ENCODE assay signal across 1 cellular context in genomic region chr2:58730764-58731487, GRCh38.
TF ChIP-seq lines count a peak whose summit lies in the region.

No MANE protein-coding gene starts in this region.

TF ChIP-seq in K562, 482 proteins besides CTCF, POLR2A, EP300 and RAD21 (continued from another document and continues in another):
- TF ChIP-seq SAP30 (IDR thresholded peaks at IDR 0.05; ENCODE audit: borderline replicate concordance, insufficient read depth, low read depth, low read length, poor library complexity, severe bottlenecking) (no peak), JUND (IDR thresholded peaks at IDR 0.05; ENCODE audit: borderline replicate concordance, low read depth, low read length) (peak; percentile 57; the same call in 1 of the 2 replicates), JUND (tag; IDR thresholded peaks at IDR 0.05; ENCODE audit: borderline replicate concordance, low read depth, low read length) (no peak; the same call in 2 of the 3 replicates), DPF2 (IDR thresholded peaks at IDR 0.05) (peak; percentile 96), TEAD4 (IDR thresholded peaks at IDR 0.05; ENCODE audit: low read length) (peak; percentile 95), TEAD4 (CRISPR knock-in tag; IDR thresholded peaks at IDR 0.05; ENCODE audit: borderline replicate concordance) (no peak), GATA2 (CRISPR knock-in tag; IDR thresholded peaks at IDR 0.05) (peak; percentile 86), PRDM10 (IDR thresholded peaks at IDR 0.05; ENCODE audit: partially characterized antibody) (no peak), REST (CRISPR knock-in tag; IDR thresholded peaks at IDR 0.05; ENCODE audit: low read depth) (no peak), STAT5A (IDR thresholded peaks at IDR 0.05; ENCODE audit: borderline replicate concordance, low read length) (peak; percentile 89), CBX3 (IDR thresholded peaks at IDR 0.05; ENCODE audit: borderline replicate concordance in 1 of 2, low read length in 2 of 2) (0 out of 3 replicates have a peak, but pooled peaks of 1 of the 2 experiments have one; percentile 46), E2F4 (CRISPR knock-in tag; IDR thresholded peaks at IDR 0.05; ENCODE audit: low read depth) (no peak), CBFA2T2 (conservative IDR thresholded peaks at IDR 0.05) (peak; percentile 91), MCM2 (IDR thresholded peaks at IDR 0.05; ENCODE audit: low read depth) (no peak), KDM2B (CRISPR knock-in tag; IDR thresholded peaks at IDR 0.05) (no peak), ARNT (IDR thresholded peaks at IDR 0.05) (peak; percentile 46 to 72; a peak in 2 of 4 replicates), ZKSCAN8 (CRISPR knock-in tag; IDR thresholded peaks at IDR 0.05) (no peak), IRF9 (tag; IDR thresholded peaks at IDR 0.05) (no peak), ZBTB34 (CRISPR knock-in tag; IDR thresholded peaks at IDR 0.05) (no peak), MEIS2 (IDR thresholded peaks at IDR 0.05; ENCODE audit: partially characterized antibody) (peak; percentile 100), DDX20 (tag; IDR thresholded peaks at IDR 0.05; ENCODE audit: low read depth) (0 out of 2 replicates have a peak, but pooled peaks have one; percentile 48), ILF3 (IDR thresholded peaks at IDR 0.05; ENCODE audit: borderline replicate concordance) (no peak), SP1 (CRISPR knock-in tag; IDR thresholded peaks at IDR 0.05) (no peak), KHSRP (IDR thresholded peaks at IDR 0.05) (peak; percentile 53; the same call in 1 of the 2 replicates), ZNF592 (IDR thresholded peaks at IDR 0.05) (0 out of 2 replicates have a peak, but pooled peaks have one; percentile 22), ZEB2 (IDR thresholded peaks at IDR 0.05) (peak; percentile 98), POU5F1 (IDR thresholded peaks at IDR 0.05; ENCODE audit: borderline replicate concordance, low read depth, low read length, partially characterized antibody) (no peak), HDAC1 (IDR thresholded peaks at IDR 0.05) (peak in 1 of 2 experiments; percentile 91; a peak in 2 of 4 replicates), SMARCE1 (IDR thresholded peaks at IDR 0.05) (peak; percentile 96), ARID3A (IDR thresholded peaks at IDR 0.05; ENCODE audit: borderline replicate concordance, low read depth, low read length) (peak; percentile 86; the same call in 1 of the 2 replicates), NFRKB (IDR thresholded peaks at IDR 0.05; ENCODE audit: low read depth) (peak; percentile 60; the same call in 1 of the 2 replicates), USF2 (CRISPR knock-in tag; IDR thresholded peaks at IDR 0.05) (no peak), BCOR (IDR thresholded peaks at IDR 0.05) (0 out of 2 replicates have a peak, but pooled peaks have one; percentile 29), ZBTB8A (IDR thresholded peaks at IDR 0.05; ENCODE audit: partially characterized antibody) (no peak), ZNF507 (tag; conservative IDR thresholded peaks at IDR 0.05) (no peak), TOE1 (IDR thresholded peaks at IDR 0.05; ENCODE audit: borderline replicate concordance) (no peak), TOE1 (CRISPR knock-in tag; IDR thresholded peaks at IDR 0.05; ENCODE audit: borderline replicate concordance, low read depth) (no peak), ZNF707 (CRISPR knock-in tag; conservative IDR thresholded peaks at IDR 0.05) (no peak), NFE2 (IDR thresholded peaks at IDR 0.05; ENCODE audit: low read depth) (peak; percentile 98), ZNF316 (IDR thresholded peaks at IDR 0.05) (peak; percentile 98), TRIM24 (IDR thresholded peaks at IDR 0.05) (peak; percentile 75 to 87), COPS2 (conservative IDR thresholded peaks at IDR 0.05) (no peak), FOXK2 (conservative IDR thresholded peaks at IDR 0.05 in 1 of 2, IDR thresholded peaks at IDR 0.05 in 1 of 2; ENCODE audit: low read depth in 2 of 2) (0 out of 4 replicates have a peak, but pooled peaks of 1 of the 2 experiments have one; percentile 10), NCOA1 (IDR thresholded peaks at IDR 0.05; ENCODE audit: low read depth) (peak; percentile 94), BRD4 (IDR thresholded peaks at IDR 0.05) (peak; percentile 79; the same call in 1 of the 2 replicates), ATF7 (IDR thresholded peaks at IDR 0.05) (peak; percentile 20; the same call in 1 of the 2 replicates), KLF1 (tag; IDR thresholded peaks at IDR 0.05) (no peak), SRSF9 (IDR thresholded peaks at IDR 0.05; ENCODE audit: borderline replicate concordance, low read depth, low read length) (no peak), ZNF3 (CRISPR knock-in tag; IDR thresholded peaks at IDR 0.05) (no peak)
